In the genomic region with DNA sequence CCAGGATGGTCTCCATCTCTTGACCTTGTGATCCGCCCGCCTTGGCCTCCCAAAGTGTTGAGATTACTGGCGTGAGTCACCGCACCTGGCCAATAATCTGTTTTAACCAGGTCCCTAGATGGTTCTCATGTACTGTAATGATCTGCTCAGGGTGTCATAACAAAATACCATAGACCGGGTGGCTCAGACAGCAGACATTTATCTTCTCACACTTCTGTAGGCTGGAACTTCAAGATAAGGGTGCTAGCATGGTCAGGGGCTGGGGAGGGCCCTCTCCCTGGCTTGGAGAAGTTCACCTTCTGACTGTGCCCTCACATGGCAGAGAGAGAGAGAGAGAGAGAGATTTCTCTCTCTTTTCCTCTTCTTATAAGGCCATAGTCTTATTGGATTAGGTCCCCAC, we compare ENCODE assay signal across 1 cellular context.
TF ChIP-seq lines count a peak whose summit lies in the region.

No MANE protein-coding gene starts in this region.

TF ChIP-seq in K562, 482 proteins besides CTCF, POLR2A, EP300 and RAD21 (continued from another document and continues in another):
- TF ChIP-seq TSC22D4 (tag; IDR thresholded peaks at IDR 0.05) (no peak), ZNF507 (tag; conservative IDR thresholded peaks at IDR 0.05) (no peak), ZFP1 (CRISPR knock-in tag; IDR thresholded peaks at IDR 0.05) (no peak), ZNF3 (CRISPR knock-in tag; IDR thresholded peaks at IDR 0.05) (no peak), MXI1 (IDR thresholded peaks at IDR 0.05; ENCODE audit: low read depth, low read length) (no peak), HMG20B (CRISPR knock-in tag; IDR thresholded peaks at IDR 0.05) (no peak), CBX5 (IDR thresholded peaks at IDR 0.05; ENCODE audit: borderline replicate concordance, low read depth) (no peak), HMGN3 (IDR thresholded peaks at IDR 0.05; ENCODE audit: borderline replicate concordance, extremely low read depth, insufficient read length, low read depth, low read length) (peak; percentile 96), ZKSCAN8 (CRISPR knock-in tag; IDR thresholded peaks at IDR 0.05) (peak; percentile 79), SMARCE1 (IDR thresholded peaks at IDR 0.05) (peak; percentile 98), RFX5 (IDR thresholded peaks at IDR 0.05; ENCODE audit: low read depth, low read length) (no peak), ESRRA (IDR thresholded peaks at IDR 0.05; ENCODE audit: borderline replicate concordance, low read depth) (peak; percentile 88), HNRNPUL1 (IDR thresholded peaks at IDR 0.05; ENCODE audit: low read length) (no peak), JUND (IDR thresholded peaks at IDR 0.05; ENCODE audit: borderline replicate concordance, low read depth, low read length) (peak; percentile 91), JUND (tag; IDR thresholded peaks at IDR 0.05; ENCODE audit: borderline replicate concordance, low read depth, low read length) (peak; percentile 89; the same call in 2 of the 3 replicates), TAF15 (IDR thresholded peaks at IDR 0.05; ENCODE audit: low read depth, low read length) (no peak), ZNF263 (CRISPR knock-in tag; IDR thresholded peaks at IDR 0.05; ENCODE audit: borderline replicate concordance) (no peak; the same call in 1 of the 2 replicates), MTA3 (IDR thresholded peaks at IDR 0.05; ENCODE audit: borderline replicate concordance) (peak; percentile 69), ZNF232 (CRISPR knock-in tag; IDR thresholded peaks at IDR 0.05) (no peak), LCOR (CRISPR knock-in tag; IDR thresholded peaks at IDR 0.05) (peak; percentile 83), WHSC1 (IDR thresholded peaks at IDR 0.05; ENCODE audit: low read length) (no peak), HMG20A (CRISPR knock-in tag; conservative IDR thresholded peaks at IDR 0.05) (no peak), NFIC (IDR thresholded peaks at IDR 0.05) (peak; percentile 97), BDP1 (IDR thresholded peaks at IDR 0.05; ENCODE audit: insufficient read depth, insufficient read length) (no peak), ZFX (CRISPR knock-in tag; IDR thresholded peaks at IDR 0.05) (no peak; the same call in 1 of the 2 replicates), KDM2B (CRISPR knock-in tag; IDR thresholded peaks at IDR 0.05) (no peak), HNRNPL (IDR thresholded peaks at IDR 0.05; ENCODE audit: low read depth, low read length) (no peak), RBBP5 (IDR thresholded peaks at IDR 0.05; ENCODE audit: borderline replicate concordance, insufficient read depth, low read length, poor library complexity, severe bottlenecking) (no peak), SUPT5H (IDR thresholded peaks at IDR 0.05) (no peak), BMI1 (IDR thresholded peaks at IDR 0.05; ENCODE audit: low read length) (no peak), ZNF146 (CRISPR knock-in tag; IDR thresholded peaks at IDR 0.05; ENCODE audit: unreplicated experiment) (no peak), GATA2 (CRISPR knock-in tag; IDR thresholded peaks at IDR 0.05) (peak; percentile 96), LARP7 (IDR thresholded peaks at IDR 0.05) (no peak), ATF1 (CRISPR knock-in tag; IDR thresholded peaks at IDR 0.05) (no peak), ATF1 (tag; IDR thresholded peaks at IDR 0.05) (peak; percentile 67; the same call in 1 of the 2 replicates), MCM7 (IDR thresholded peaks at IDR 0.05) (no peak), RFX1 (IDR thresholded peaks at IDR 0.05) (no peak), FOXJ3 (CRISPR knock-in tag; IDR thresholded peaks at IDR 0.05) (no peak), DACH1 (IDR thresholded peaks at IDR 0.05; ENCODE audit: partially characterized antibody) (no peak), ZNF12 (CRISPR knock-in tag; IDR thresholded peaks at IDR 0.05) (no peak), SIX5 (IDR thresholded peaks at IDR 0.05; ENCODE audit: borderline replicate concordance in 1 of 2, insufficient read depth in 1 of 2, low read depth in 1 of 2, low read length in 2 of 2) (no peak), ARID1B (IDR thresholded peaks at IDR 0.05) (peak; percentile 100), KAT2B (IDR thresholded peaks at IDR 0.05; ENCODE audit: low read depth, low read length) (no peak), CBX2 (IDR thresholded peaks at IDR 0.05; ENCODE audit: insufficient read depth, low read length, poor library complexity, severe bottlenecking) (no peak), ZNF274 (IDR thresholded peaks at IDR 0.05; ENCODE audit: borderline replicate concordance, low read depth, low read length) (peak; percentile 61; the same call in 1 of the 2 replicates), CBX3 (IDR thresholded peaks at IDR 0.05; ENCODE audit: borderline replicate concordance in 1 of 2, low read length in 2 of 2) (no peak), ZNF707 (CRISPR knock-in tag; conservative IDR thresholded peaks at IDR 0.05) (0 out of 2 replicates have a peak, but pooled peaks have one; percentile 25), SRF (CRISPR knock-in tag; IDR thresholded peaks at IDR 0.05) (peak in 1 of 2 experiments; percentile 57; a peak in 1 of 4 replicates), FIP1L1 (IDR thresholded peaks at IDR 0.05; ENCODE audit: low read depth, low read length, poor library complexity, severe bottlenecking) (no peak), NR2C2 (CRISPR knock-in tag; IDR thresholded peaks at IDR 0.05) (0 out of 2 replicates have a peak, but pooled peaks have one; percentile 33), NR2C2 (tag; IDR thresholded peaks at IDR 0.05) (peak; percentile 63; the same call in 1 of the 2 replicates), CTBP1 (IDR thresholded peaks at IDR 0.05; ENCODE audit: borderline replicate concordance) (peak; percentile 99), SIN3A (IDR thresholded peaks at IDR 0.05; ENCODE audit: borderline replicate concordance in 2 of 2, control insufficient read depth in 1 of 2, low read depth in 2 of 2, low read length in 2 of 2) (no peak), FOXK2 (conservative IDR thresholded peaks at IDR 0.05 in 1 of 2, IDR thresholded peaks at IDR 0.05 in 1 of 2; ENCODE audit: low read depth in 2 of 2) (no peak)
- TF ChIP-seq, protein P1, sequence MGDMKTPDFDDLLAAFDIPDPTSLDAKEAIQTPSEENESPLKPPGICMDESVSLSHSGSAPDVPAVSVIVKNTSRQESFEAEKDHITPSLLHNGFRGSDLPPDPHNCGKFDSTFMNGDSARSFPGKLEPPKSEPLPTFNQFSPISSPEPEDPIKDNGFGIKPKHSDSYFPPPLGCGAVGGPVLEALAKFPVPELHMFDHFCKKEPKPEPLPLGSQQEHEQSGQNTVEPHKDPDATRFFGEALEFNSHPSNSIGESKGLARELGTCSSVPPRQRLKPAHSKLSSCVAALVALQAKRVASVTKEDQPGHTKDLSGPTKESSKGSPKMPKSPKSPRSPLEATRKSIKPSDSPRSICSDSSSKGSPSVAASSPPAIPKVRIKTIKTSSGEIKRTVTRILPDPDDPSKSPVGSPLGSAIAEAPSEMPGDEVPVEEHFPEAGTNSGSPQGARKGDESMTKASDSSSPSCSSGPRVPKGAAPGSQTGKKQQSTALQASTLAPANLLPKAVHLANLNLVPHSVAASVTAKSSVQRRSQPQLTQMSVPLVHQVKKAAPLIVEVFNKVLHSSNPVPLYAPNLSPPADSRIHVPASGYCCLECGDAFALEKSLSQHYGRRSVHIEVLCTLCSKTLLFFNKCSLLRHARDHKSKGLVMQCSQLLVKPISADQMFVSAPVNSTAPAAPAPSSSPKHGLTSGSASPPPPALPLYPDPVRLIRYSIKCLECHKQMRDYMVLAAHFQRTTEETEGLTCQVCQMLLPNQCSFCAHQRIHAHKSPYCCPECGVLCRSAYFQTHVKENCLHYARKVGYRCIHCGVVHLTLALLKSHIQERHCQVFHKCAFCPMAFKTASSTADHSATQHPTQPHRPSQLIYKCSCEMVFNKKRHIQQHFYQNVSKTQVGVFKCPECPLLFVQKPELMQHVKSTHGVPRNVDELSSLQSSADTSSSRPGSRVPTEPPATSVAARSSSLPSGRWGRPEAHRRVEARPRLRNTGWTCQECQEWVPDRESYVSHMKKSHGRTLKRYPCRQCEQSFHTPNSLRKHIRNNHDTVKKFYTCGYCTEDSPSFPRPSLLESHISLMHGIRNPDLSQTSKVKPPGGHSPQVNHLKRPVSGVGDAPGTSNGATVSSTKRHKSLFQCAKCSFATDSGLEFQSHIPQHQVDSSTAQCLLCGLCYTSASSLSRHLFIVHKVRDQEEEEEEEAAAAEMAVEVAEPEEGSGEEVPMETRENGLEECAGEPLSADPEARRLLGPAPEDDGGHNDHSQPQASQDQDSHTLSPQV (IDR thresholded peaks at IDR 0.05): no peak
- TF ChIP-seq, protein P2, sequence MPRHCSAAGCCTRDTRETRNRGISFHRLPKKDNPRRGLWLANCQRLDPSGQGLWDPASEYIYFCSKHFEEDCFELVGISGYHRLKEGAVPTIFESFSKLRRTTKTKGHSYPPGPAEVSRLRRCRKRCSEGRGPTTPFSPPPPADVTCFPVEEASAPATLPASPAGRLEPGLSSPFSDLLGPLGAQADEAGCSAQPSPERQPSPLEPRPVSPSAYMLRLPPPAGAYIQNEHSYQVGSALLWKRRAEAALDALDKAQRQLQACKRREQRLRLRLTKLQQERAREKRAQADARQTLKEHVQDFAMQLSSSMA (CRISPR knock-in tag; IDR thresholded peaks at IDR 0.05): no peak
- TF ChIP-seq, protein P3, sequence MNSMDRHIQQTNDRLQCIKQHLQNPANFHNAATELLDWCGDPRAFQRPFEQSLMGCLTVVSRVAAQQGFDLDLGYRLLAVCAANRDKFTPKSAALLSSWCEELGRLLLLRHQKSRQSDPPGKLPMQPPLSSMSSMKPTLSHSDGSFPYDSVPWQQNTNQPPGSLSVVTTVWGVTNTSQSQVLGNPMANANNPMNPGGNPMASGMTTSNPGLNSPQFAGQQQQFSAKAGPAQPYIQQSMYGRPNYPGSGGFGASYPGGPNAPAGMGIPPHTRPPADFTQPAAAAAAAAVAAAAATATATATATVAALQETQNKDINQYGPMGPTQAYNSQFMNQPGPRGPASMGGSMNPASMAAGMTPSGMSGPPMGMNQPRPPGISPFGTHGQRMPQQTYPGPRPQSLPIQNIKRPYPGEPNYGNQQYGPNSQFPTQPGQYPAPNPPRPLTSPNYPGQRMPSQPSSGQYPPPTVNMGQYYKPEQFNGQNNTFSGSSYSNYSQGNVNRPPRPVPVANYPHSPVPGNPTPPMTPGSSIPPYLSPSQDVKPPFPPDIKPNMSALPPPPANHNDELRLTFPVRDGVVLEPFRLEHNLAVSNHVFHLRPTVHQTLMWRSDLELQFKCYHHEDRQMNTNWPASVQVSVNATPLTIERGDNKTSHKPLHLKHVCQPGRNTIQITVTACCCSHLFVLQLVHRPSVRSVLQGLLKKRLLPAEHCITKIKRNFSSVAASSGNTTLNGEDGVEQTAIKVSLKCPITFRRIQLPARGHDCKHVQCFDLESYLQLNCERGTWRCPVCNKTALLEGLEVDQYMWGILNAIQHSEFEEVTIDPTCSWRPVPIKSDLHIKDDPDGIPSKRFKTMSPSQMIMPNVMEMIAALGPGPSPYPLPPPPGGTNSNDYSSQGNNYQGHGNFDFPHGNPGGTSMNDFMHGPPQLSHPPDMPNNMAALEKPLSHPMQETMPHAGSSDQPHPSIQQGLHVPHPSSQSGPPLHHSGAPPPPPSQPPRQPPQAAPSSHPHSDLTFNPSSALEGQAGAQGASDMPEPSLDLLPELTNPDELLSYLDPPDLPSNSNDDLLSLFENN (IDR thresholded peaks at IDR 0.05; ENCODE audit: low read depth in 2 of 2, low read length in 2 of 2): peak in 1 of 2 experiments; percentile 98; a peak in 2 of 4 replicates
- TF ChIP-seq, protein P4, sequence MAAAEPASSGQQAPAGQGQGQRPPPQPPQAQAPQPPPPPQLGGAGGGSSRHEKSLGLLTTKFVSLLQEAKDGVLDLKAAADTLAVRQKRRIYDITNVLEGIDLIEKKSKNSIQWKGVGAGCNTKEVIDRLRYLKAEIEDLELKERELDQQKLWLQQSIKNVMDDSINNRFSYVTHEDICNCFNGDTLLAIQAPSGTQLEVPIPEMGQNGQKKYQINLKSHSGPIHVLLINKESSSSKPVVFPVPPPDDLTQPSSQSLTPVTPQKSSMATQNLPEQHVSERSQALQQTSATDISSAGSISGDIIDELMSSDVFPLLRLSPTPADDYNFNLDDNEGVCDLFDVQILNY (CRISPR knock-in tag; IDR thresholded peaks at IDR 0.05): no peak
- TF ChIP-seq, protein P5, sequence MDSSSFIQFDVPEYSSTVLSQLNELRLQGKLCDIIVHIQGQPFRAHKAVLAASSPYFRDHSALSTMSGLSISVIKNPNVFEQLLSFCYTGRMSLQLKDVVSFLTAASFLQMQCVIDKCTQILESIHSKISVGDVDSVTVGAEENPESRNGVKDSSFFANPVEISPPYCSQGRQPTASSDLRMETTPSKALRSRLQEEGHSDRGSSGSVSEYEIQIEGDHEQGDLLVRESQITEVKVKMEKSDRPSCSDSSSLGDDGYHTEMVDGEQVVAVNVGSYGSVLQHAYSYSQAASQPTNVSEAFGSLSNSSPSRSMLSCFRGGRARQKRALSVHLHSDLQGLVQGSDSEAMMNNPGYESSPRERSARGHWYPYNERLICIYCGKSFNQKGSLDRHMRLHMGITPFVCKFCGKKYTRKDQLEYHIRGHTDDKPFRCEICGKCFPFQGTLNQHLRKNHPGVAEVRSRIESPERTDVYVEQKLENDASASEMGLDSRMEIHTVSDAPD (CRISPR knock-in tag; IDR thresholded peaks at IDR 0.05): no peak
- TF ChIP-seq, protein P6, sequence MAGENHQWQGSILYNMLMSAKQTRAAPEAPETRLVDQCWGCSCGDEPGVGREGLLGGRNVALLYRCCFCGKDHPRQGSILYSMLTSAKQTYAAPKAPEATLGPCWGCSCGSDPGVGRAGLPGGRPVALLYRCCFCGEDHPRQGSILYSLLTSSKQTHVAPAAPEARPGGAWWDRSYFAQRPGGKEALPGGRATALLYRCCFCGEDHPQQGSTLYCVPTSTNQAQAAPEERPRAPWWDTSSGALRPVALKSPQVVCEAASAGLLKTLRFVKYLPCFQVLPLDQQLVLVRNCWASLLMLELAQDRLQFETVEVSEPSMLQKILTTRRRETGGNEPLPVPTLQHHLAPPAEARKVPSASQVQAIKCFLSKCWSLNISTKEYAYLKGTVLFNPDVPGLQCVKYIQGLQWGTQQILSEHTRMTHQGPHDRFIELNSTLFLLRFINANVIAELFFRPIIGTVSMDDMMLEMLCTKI (IDR thresholded peaks at IDR 0.05; ENCODE audit: partially characterized antibody): no peak
- TF ChIP-seq, protein P7, sequence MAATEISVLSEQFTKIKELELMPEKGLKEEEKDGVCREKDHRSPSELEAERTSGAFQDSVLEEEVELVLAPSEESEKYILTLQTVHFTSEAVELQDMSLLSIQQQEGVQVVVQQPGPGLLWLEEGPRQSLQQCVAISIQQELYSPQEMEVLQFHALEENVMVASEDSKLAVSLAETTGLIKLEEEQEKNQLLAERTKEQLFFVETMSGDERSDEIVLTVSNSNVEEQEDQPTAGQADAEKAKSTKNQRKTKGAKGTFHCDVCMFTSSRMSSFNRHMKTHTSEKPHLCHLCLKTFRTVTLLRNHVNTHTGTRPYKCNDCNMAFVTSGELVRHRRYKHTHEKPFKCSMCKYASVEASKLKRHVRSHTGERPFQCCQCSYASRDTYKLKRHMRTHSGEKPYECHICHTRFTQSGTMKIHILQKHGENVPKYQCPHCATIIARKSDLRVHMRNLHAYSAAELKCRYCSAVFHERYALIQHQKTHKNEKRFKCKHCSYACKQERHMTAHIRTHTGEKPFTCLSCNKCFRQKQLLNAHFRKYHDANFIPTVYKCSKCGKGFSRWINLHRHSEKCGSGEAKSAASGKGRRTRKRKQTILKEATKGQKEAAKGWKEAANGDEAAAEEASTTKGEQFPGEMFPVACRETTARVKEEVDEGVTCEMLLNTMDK (IDR thresholded peaks at IDR 0.05; ENCODE audit: borderline replicate concordance, insufficient read depth, low read depth, low read length, poor library complexity, severe bottlenecking): no peak
